Comparison of ENCODE assay signal across 3 cellular contexts in the genomic region with DNA sequence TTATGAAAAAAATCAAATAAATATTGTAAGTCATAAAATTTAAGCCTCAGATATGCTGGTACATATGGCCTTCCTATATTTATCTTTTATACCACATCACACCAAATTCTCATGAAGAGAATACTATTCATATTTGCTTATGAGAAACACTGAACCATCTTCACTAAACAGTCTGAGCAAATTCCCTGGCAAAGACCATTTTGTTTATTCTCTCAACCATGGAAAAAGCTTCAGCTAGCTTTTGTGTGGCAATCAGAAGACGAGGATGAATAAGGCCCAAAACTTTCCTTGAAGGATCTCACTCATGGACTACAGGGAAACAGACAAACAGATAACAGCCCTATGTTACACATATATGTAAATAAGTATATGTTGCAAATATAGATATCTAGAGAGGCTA.
"Had no signal": no experiment of that assay in that cellular context is flagged by ENCODE, and none has a peak within 500 bp of the region (broad histone marks: within the 10 kb centered on the region; RNA-seq: fewer than 3 reads in every experiment).

No MANE protein-coding gene starts in this region.

- ATAC-seq: GM12878 had no signal

- H3K4me3 ChIP-seq: GM12878 had no signal

- DNase-seq: GDM1, GF-D8 had no signal
